In genomic region chr3:196633658-196634151, GRCh38 we compare ENCODE assay signal across 10 cellular contexts. TPM values are rescaled to one million over a fixed set of nuclear protein-coding genes. Genes with fewer than 3 reads are reported as not detected.
DNase-seq lines count a peak whose midpoint lies in the region; ATAC-seq and TF ChIP-seq lines count a peak whose summit lies in the region.
"Had no signal": no experiment of that assay in that cellular context is flagged by ENCODE, and none has a peak within 500 bp of the region (broad histone marks: within the 10 kb centered on the region; RNA-seq: fewer than 3 reads in every experiment).

No MANE protein-coding gene starts in this region.

- H3K36me3 Mint-ChIP-seq in brain (no peaks in the 10 kb centered on the region), osteocyte (ENCODE audit: unreplicated experiment) (peaks cover 3% of the 10 kb centered on the region)

- no peaks in the 10 kb centered on the region for H3K9me2 ChIP-seq in Karpas-422 (replicated peaks; ENCODE audit: insufficient read depth, low read length)

- H3K27me3 ChIP-seq in GM06990 (replicated peaks; ENCODE audit: control insufficient read depth, insufficient read depth, low read length) (no peaks in the 10 kb centered on the region), Karpas-422 (ENCODE audit: low read length) (no peaks in the 10 kb centered on the region), foreskin keratinocyte (peaks cover 17% of the 10 kb centered on the region), vagina (no peaks in the 10 kb centered on the region)

- TF ChIP-seq POLR2A in vagina (IDR thresholded peaks at IDR 0.05) = no peak

- H3K4me3 Mint-ChIP-seq in brain (peak overlapping the region; percentile 66 to 90 (median 84)), osteocyte (ENCODE audit: unreplicated experiment) (peak overlapping the region; percentile 48)

- H3K9ac ChIP-seq in Karpas-422 (ENCODE audit: low read length) = no peak overlapping the region

- intact Hi-C loops in vagina (cut with DNase I) = no loop called here

- TF ChIP-seq CTCF in GM06990 (IDR thresholded peaks at IDR 0.05; ENCODE audit: insufficient read depth, low read length, poor library complexity, severe bottlenecking) = no peak
- TF ChIP-seq CTCF in brain (conservative IDR thresholded peaks at IDR 0.05) = no peak
- no peak for TF ChIP-seq CTCF in osteocyte (IDR thresholded peaks at IDR 0.05)
- TF ChIP-seq CTCF in foreskin keratinocyte (conservative IDR thresholded peaks at IDR 0.05) = no peak
- TF ChIP-seq CTCF in vagina (IDR thresholded peaks at IDR 0.05) = no peak

- no peak for ATAC-seq in GM21515 (IDR thresholded peaks at IDR 0.05; ENCODE audit: unreplicated experiment)
- no peak for ATAC-seq in foreskin keratinocyte

- no peaks in the 10 kb centered on the region for H3K79me2 ChIP-seq in Karpas-422 (ENCODE audit: low read length)

- H3K9me3 Mint-ChIP-seq in brain = no peaks in the 10 kb centered on the region
- no peaks in the 10 kb centered on the region for H3K9me3 Mint-ChIP-seq in osteocyte (ENCODE audit: unreplicated experiment)

- no peaks in the 10 kb centered on the region for H4K20me1 ChIP-seq in Karpas-422 (ENCODE audit: insufficient read depth, low read depth, low read length)

- H3K4me1 ChIP-seq in Karpas-422 (ENCODE audit: low read length) = peaks cover 39% of the 10 kb centered on the region
- no peaks in the 10 kb centered on the region for H3K4me1 ChIP-seq in foreskin keratinocyte
- H3K4me1 ChIP-seq in vagina = peaks cover 17% of the 10 kb centered on the region

- H3K27ac ChIP-seq in Karpas-422 (ENCODE audit: low read length) (no peak overlapping the region), foreskin keratinocyte (no peak overlapping the region), vagina (no peak overlapping the region), substantia nigra (ENCODE audit: low read depth, low read length, poor library complexity, severe bottlenecking) (no peak overlapping the region)

- H3K27ac Mint-ChIP-seq in brain = peak overlapping the region; percentile 27 to 98 (median 97)
- H3K27ac Mint-ChIP-seq in osteocyte (ENCODE audit: unreplicated experiment) = no peak overlapping the region

- no peaks in the 10 kb centered on the region for H3K9me3 ChIP-seq in Karpas-422 (ENCODE audit: low read length)
- H3K9me3 ChIP-seq in vagina = no peaks in the 10 kb centered on the region

- H3K4me3 ChIP-seq in GM06990 (replicated peaks; ENCODE audit: low read depth, low read length) = peak overlapping the region; percentile 41
- no peak overlapping the region; the same call in 1 of the 2 replicates for H3K4me3 ChIP-seq in Karpas-422 (ENCODE audit: low read length)
- H3K4me3 ChIP-seq in vagina = no peak overlapping the region

- H3K36me3 ChIP-seq in GM06990 (ENCODE audit: control insufficient read depth, insufficient read depth, low read length) = no peaks in the 10 kb centered on the region
- no peaks in the 10 kb centered on the region for H3K36me3 ChIP-seq in Karpas-422 (ENCODE audit: insufficient read depth, low read length)
- H3K36me3 ChIP-seq in vagina = no peaks in the 10 kb centered on the region

- DNase-seq in GM06990 (ENCODE audit: extremely low read depth, insufficient read length) = no peak
- DNase-seq in Karpas-422 = no peak
- DNase-seq in osteocyte (ENCODE audit: extremely low spot score, unreplicated experiment) = no peak
- DNase-seq in foreskin keratinocyte = no peak
- no peak for DNase-seq in vagina (ENCODE audit: extremely low spot score in 2 of 2)
- DNase-seq in substantia nigra (lab: John Stamatoyannopoulos, UW) = no peak
- DNase-seq: DMS79, NCI-H69 had no signal

- no peak overlapping the region for H2AFZ ChIP-seq in Karpas-422 (ENCODE audit: low read length)

- H3K4me1 Mint-ChIP-seq in brain (peaks cover 29% of the 10 kb centered on the region), osteocyte (ENCODE audit: unreplicated experiment) (peaks cover 15% of the 10 kb centered on the region)

- peak overlapping the region; percentile 85 for H3K4me2 ChIP-seq in Karpas-422 (ENCODE audit: low read depth, low read length, poor library complexity, severe bottlenecking)

- peaks cover 7% of the 10 kb centered on the region for H3K27me3 Mint-ChIP-seq in brain
- peaks cover 15% of the 10 kb centered on the region for H3K27me3 Mint-ChIP-seq in osteocyte (ENCODE audit: unreplicated experiment)

RNA-seq across cellular contexts. Expression of gene NRROS, which starts 5.8 kb away (rescaled TPM):
- total RNA-seq in Karpas-422 (2014; rRNA removed; shearing (Covaris generic); ENCODE audit: low replicate concordance) = 0.52 and 1.0 TPM in 2 replicates
- polyA plus RNA-seq in brain (ENCODE audit: insufficient read depth, low read depth, low replicate concordance) (1.4 TPM), foreskin keratinocyte (0.12 and 0.19 TPM in 2 replicates)
- total RNA-seq in osteocyte (0.13 and 0.24 TPM in 2 replicates), foreskin keratinocyte (0.03 and 0.11 TPM in 2 replicates), vagina (5.4 TPM)
